ENCODE assay signal across 23 cellular contexts in genomic region chr5:133508845-133509741, GRCh38.
A peak's percentile ranks its signal among the peaks of the same experiment; 100 is the strongest.
DNase-seq lines count a peak whose midpoint lies in the region; ATAC-seq and TF ChIP-seq lines count a peak whose summit lies in the region.
"Had no signal": no experiment of that assay in that cellular context is flagged by ENCODE, and none has a peak within 500 bp of the region (broad histone marks: within the 10 kb centered on the region; RNA-seq: fewer than 3 reads in every experiment).

No MANE protein-coding gene starts in this region.

- CTCF ChIA-PET in CD8-positive, alpha-beta T cell (lab: Charles Lee) = no interaction called here

- ATAC-seq in activated T-cell treated with anti-CD3 and anti-CD28 coated beads, Interleukin-2, amount 50 U/mL, for 72 hours (replicated peaks in 1 of 2) = peak; percentile 24 to 77
- no peak for ATAC-seq in CD8-positive, alpha-beta T cell
- ATAC-seq in HG02852 (IDR thresholded peaks at IDR 0.05; ENCODE audit: unreplicated experiment) = no peak
- ATAC-seq: effector memory CD8-positive, alpha-beta T cell; HepG2 had no signal

- no peaks in the 10 kb centered on the region for H3K4me1 Mint-ChIP-seq in activated T-cell treated with anti-CD3 and anti-CD28 coated beads, Interleukin-2, amount 50 U/mL, for 72 hours (ENCODE audit: low read depth)
- peaks cover 20% of the 10 kb centered on the region for H3K4me1 Mint-ChIP-seq in type B pancreatic cell (ENCODE audit: unreplicated experiment)
- no peaks in the 10 kb centered on the region for H3K4me1 Mint-ChIP-seq in CD8-positive, alpha-beta T cell (ENCODE audit: low read depth)
- H3K4me1 Mint-ChIP-seq: CD4-positive, CD25-positive, alpha-beta regulatory T cell; central memory CD8-positive, alpha-beta T cell; memory B cell; naive B cell had no signal

- H3K27ac ChIP-seq in CD8-positive, alpha-beta T cell (ENCODE audit: low read depth, low read length) = no peak overlapping the region
- H3K27ac ChIP-seq in coronary artery = no peak overlapping the region
- H3K27ac ChIP-seq: SJCRH30, tibial nerve had no signal

- H3K4me3 ChIP-seq in CD8-positive, alpha-beta T cell (ENCODE audit: low read depth, low read length) = no peak overlapping the region
- no peak overlapping the region for H3K4me3 ChIP-seq in coronary artery
- H3K4me3 ChIP-seq: SJCRH30, tibial nerve had no signal

- H3K27ac Mint-ChIP-seq in activated T-cell treated with anti-CD3 and anti-CD28 coated beads, Interleukin-2, amount 50 U/mL, for 72 hours = no peak overlapping the region
- peak overlapping the region; percentile 70 for H3K27ac Mint-ChIP-seq in type B pancreatic cell
- H3K27ac Mint-ChIP-seq in CD8-positive, alpha-beta T cell = no peak overlapping the region
- H3K27ac Mint-ChIP-seq: CD4-positive, CD25-positive, alpha-beta regulatory T cell; memory B cell had no signal

- POLR2A ChIA-PET in CD8-positive, alpha-beta T cell (lab: Charles Lee) = no interaction called here

- H3K27me3 Mint-ChIP-seq in activated T-cell treated with anti-CD3 and anti-CD28 coated beads, Interleukin-2, amount 50 U/mL, for 72 hours (ENCODE audit: low read depth) = peaks cover 12% of the 10 kb centered on the region
- H3K27me3 Mint-ChIP-seq in type B pancreatic cell = no peaks in the 10 kb centered on the region
- peaks cover 21% of the 10 kb centered on the region for H3K27me3 Mint-ChIP-seq in CD8-positive, alpha-beta T cell (ENCODE audit: low read depth)

- H3K4me3 Mint-ChIP-seq in activated T-cell treated with anti-CD3 and anti-CD28 coated beads, Interleukin-2, amount 50 U/mL, for 72 hours = no peak overlapping the region
- no peak overlapping the region for H3K4me3 Mint-ChIP-seq in type B pancreatic cell
- no peak overlapping the region for H3K4me3 Mint-ChIP-seq in CD8-positive, alpha-beta T cell
- H3K4me3 Mint-ChIP-seq: CD4-positive, CD25-positive, alpha-beta regulatory T cell; central memory CD8-positive, alpha-beta T cell; effector memory CD8-positive, alpha-beta T cell; memory B cell; naive B cell had no signal

- H3K9me3 Mint-ChIP-seq in activated T-cell treated with anti-CD3 and anti-CD28 coated beads, Interleukin-2, amount 50 U/mL, for 72 hours = no peaks in the 10 kb centered on the region
- no peaks in the 10 kb centered on the region for H3K9me3 Mint-ChIP-seq in type B pancreatic cell
- H3K9me3 Mint-ChIP-seq in CD8-positive, alpha-beta T cell = no peaks in the 10 kb centered on the region
- H3K9me3 Mint-ChIP-seq: central memory CD8-positive, alpha-beta T cell; effector memory CD8-positive, alpha-beta T cell; memory B cell; naive B cell had no signal

- no peaks in the 10 kb centered on the region for H3K27me3 ChIP-seq in CD8-positive, alpha-beta T cell (ENCODE audit: insufficient read depth, low read length)
- H3K27me3 ChIP-seq: SJCRH30, tibial nerve had no signal

- no peaks in the 10 kb centered on the region for H3K4me1 ChIP-seq in CD8-positive, alpha-beta T cell (ENCODE audit: insufficient read depth, low read length)

- intact Hi-C loops in CD8-positive, alpha-beta T cell (cut with DNase I, micrococcal nuclease) = no loop called here

- TF ChIP-seq CTCF in type B pancreatic cell (conservative IDR thresholded peaks at IDR 0.05) (no peak), coronary artery (IDR thresholded peaks at IDR 0.05) (no peak)
- no peak for TF ChIP-seq CTCF in CD8-positive, alpha-beta T cell (IDR thresholded peaks at IDR 0.05)

- no peaks in the 10 kb centered on the region for H3K36me3 Mint-ChIP-seq in activated T-cell treated with anti-CD3 and anti-CD28 coated beads, Interleukin-2, amount 50 U/mL, for 72 hours (ENCODE audit: insufficient read depth in 2 of 2)
- H3K36me3 Mint-ChIP-seq in type B pancreatic cell = no peaks in the 10 kb centered on the region
- H3K36me3 Mint-ChIP-seq in CD8-positive, alpha-beta T cell = no peaks in the 10 kb centered on the region
- H3K36me3 Mint-ChIP-seq: CD4-positive, CD25-positive, alpha-beta regulatory T cell; memory B cell had no signal

- no peak for DNase-seq in activated T-cell treated with anti-CD3 and anti-CD28 coated beads, Interleukin-2, amount 50 U/mL, for 72 hours
- DNase-seq in activated T-cell treated with anti-CD3 and anti-CD28 coated beads, Interleukin-2, amount 50 U/mL, for 1 hour = no peak
- DNase-seq in amniotic epithelial cell (ENCODE audit: low read depth) (peak; percentile 40), islet precursor cell (peak; percentile 36), type B pancreatic cell (ENCODE audit: extremely low spot score, unreplicated experiment) (no peak), coronary artery (ENCODE audit: low spot score) (no peak)
- DNase-seq in CD8-positive, alpha-beta T cell = no peak
- DNase-seq: activated effector memory CD4-positive, alpha-beta T cell treated with Interleukin-2 at 50 U/mL for 16 hours; amygdala; CD4-positive, CD25-positive, alpha-beta regulatory T cell; DMS53; effector memory CD8-positive, alpha-beta T cell; hippocampal formation; naive B cell; NCI-H510A; OCI-M1; SJCRH30; stimulated activated CD4-positive, alpha-beta T cell treated with anti-CD3 and anti-CD28 coated beads, Interleukin-12 subunit alpha, Interleukin-12 subunit beta, amount 100 ng/mL, for 4 hours had no signal

- H3K9me3 ChIP-seq in CD8-positive, alpha-beta T cell (ENCODE audit: low read length) = no peaks in the 10 kb centered on the region
- H3K9me3 ChIP-seq: SJCRH30, tibial nerve had no signal

- H3K36me3 ChIP-seq in CD8-positive, alpha-beta T cell (ENCODE audit: insufficient read depth, low read length) = no peaks in the 10 kb centered on the region
- H3K36me3 ChIP-seq: SJCRH30, tibial nerve had no signal

Comparison
In these comparisons a context has a peak if more than half of its experiments do, and no peak if none do; other contexts are left out.
1. ATAC-seq: peak in activated T-cell treated with anti-CD3 and anti-CD28 coated beads, Interleukin-2, amount 50 U/mL, for 72 hours (2 of 2); none in CD8-positive, alpha-beta T cell (single experiment) and HG02852 (single experiment).
2. DNase-seq: peak in amniotic epithelial cell (single experiment) and islet precursor cell (single experiment); none in activated T-cell treated with anti-CD3 and anti-CD28 coated beads, Interleukin-2, amount 50 U/mL, for 72 hours (0 of 2), activated T-cell treated with anti-CD3 and anti-CD28 coated beads, Interleukin-2, amount 50 U/mL, for 1 hour (single experiment), type B pancreatic cell (single experiment), CD8-positive, alpha-beta T cell (0 of 7) and coronary artery (single experiment).